16 cellular contexts compared by ENCODE assay signal in genomic region chr10:86918022-86918471, GRCh38. TPM values are rescaled to one million over a fixed set of nuclear protein-coding genes. Genes with fewer than 3 reads are reported as not detected.
DNase-seq lines count a peak whose midpoint lies in the region; ATAC-seq, FAIRE-seq and TF ChIP-seq lines count a peak whose summit lies in the region.
"Had no signal": no experiment of that assay in that cellular context is flagged by ENCODE, and none has a peak within 500 bp of the region (broad histone marks: within the 10 kb centered on the region; RNA-seq: fewer than 3 reads in every experiment).

No MANE protein-coding gene starts in this region.

- H3K4me3 ChIP-seq in endothelial cell of umbilical vein (replicated peaks in 1 of 3; ENCODE audit: insufficient read depth in 1 of 3, low read depth in 1 of 3, low read length in 3 of 3) = no peak overlapping the region
- H3K4me3 ChIP-seq in psoas muscle = no peak overlapping the region
- H3K4me3 ChIP-seq: lower lobe of right lung, SJCRH30 had no signal

- no peaks in the 10 kb centered on the region for H3K9me3 Mint-ChIP-seq in activated T-helper 17 cell treated with anti-CD3 and anti-CD28 coated beads, Interleukin-2, amount 50 U/mL, for 72 hours

- H3K79me2 ChIP-seq in endothelial cell of umbilical vein (ENCODE audit: control insufficient read depth, insufficient read depth, low read length) = no peaks in the 10 kb centered on the region

- BruUV-seq in endothelial cell of umbilical vein (replicated peaks; lab: Mats Ljungman, UMichigan) = no TSS peak

- H3K4me2 ChIP-seq in endothelial cell of umbilical vein (ENCODE audit: insufficient read depth, low read length) = no peak overlapping the region

- no peaks in the 10 kb centered on the region for H3K9me1 ChIP-seq in endothelial cell of umbilical vein (replicated peaks; ENCODE audit: control insufficient read depth, extremely low read depth, insufficient read depth, low read length)

- H3K27ac ChIP-seq in endothelial cell of umbilical vein (ENCODE audit: insufficient read depth, low read depth, low read length) (no peak overlapping the region), psoas muscle (peak overlapping the region; percentile 68)
- H3K27ac ChIP-seq: C4-2B, lower lobe of right lung, SJCRH30 had no signal

- dilution Hi-C loops in endothelial cell of umbilical vein (cut with MboI; ENCODE audit: extremely low pct_ligation_motif_present, low sequenced_read_pairs) = no loop called here

- intact Hi-C loops in endothelial cell of umbilical vein (cut with micrococcal nuclease) (no loop called here), psoas muscle (cut with DNase I) (no loop called here)

- FAIRE-seq in endothelial cell of umbilical vein (lab: Jason Lieb, UNC) = no peak
- FAIRE-seq: G401.6 had no signal

- TF ChIP-seq POLR2A in endothelial cell of umbilical vein (IDR thresholded peaks at IDR 0.05; ENCODE audit: low read depth, low read length) = no peak
- no peak for TF ChIP-seq POLR2A in GM18505 (IDR thresholded peaks at IDR 0.05; ENCODE audit: borderline replicate concordance, extremely low read depth, insufficient read depth, insufficient read length)

- DNase-seq in EH (ENCODE audit: low read depth) (peak; percentile 48), LHCN-M2 (ENCODE audit: low read depth) (peak; percentile 63), endothelial cell of umbilical vein (ENCODE audit: low read depth, low spot score) (no peak), psoas muscle (no peak)
- DNase-seq in stimulated activated naive CD8-positive, alpha-beta T cell treated with anti-CD3 and anti-CD28 coated beads, Interleukin-15, Interleukin-2, amounts not matched to agents 100 U/mL and 50 U/mL, for 24 hours = no peak
- DNase-seq: activated CD8-positive, alpha-beta memory T cell treated with anti-CD3 and anti-CD28 coated beads, Interleukin-2, amount 10 ng/mL, durations not matched to agents 7 days and 5 days; hypothalamus; lower lobe of right lung; NCI-H1694; NCI-H748 treated with DMSO at 0.1 percent for 48 hours had no signal

- H2AFZ ChIP-seq in endothelial cell of umbilical vein (ENCODE audit: low read depth, low read length) = no peak overlapping the region

- no peak overlapping the region for H3K27ac Mint-ChIP-seq in activated T-helper 17 cell treated with anti-CD3 and anti-CD28 coated beads, Interleukin-2, amount 50 U/mL, for 72 hours
- H3K27ac Mint-ChIP-seq: activated CD8-positive, alpha-beta memory T cell treated with anti-CD3 and anti-CD28 coated beads, Interleukin-2, amount 10 ng/mL, durations not matched to agents 7 days and 5 days had no signal

- H3K36me3 ChIP-seq in endothelial cell of umbilical vein (ENCODE audit: control insufficient read depth in 2 of 2, extremely low read depth in 1 of 2, insufficient read depth in 2 of 2, low read length in 2 of 2) (no peaks in the 10 kb centered on the region), psoas muscle (ENCODE audit: insufficient read depth in 1 of 2, low read depth in 1 of 2) (peaks cover 4 to 76% of the 10 kb centered on the region in 2 donors)

- no peaks in the 10 kb centered on the region for H4K20me1 ChIP-seq in endothelial cell of umbilical vein (replicated peaks; ENCODE audit: control insufficient read depth, extremely low read depth, insufficient read depth, low read length)

- no peaks in the 10 kb centered on the region for H3K27me3 Mint-ChIP-seq in activated T-helper 17 cell treated with anti-CD3 and anti-CD28 coated beads, Interleukin-2, amount 50 U/mL, for 72 hours
- H3K27me3 Mint-ChIP-seq: activated CD8-positive, alpha-beta memory T cell treated with anti-CD3 and anti-CD28 coated beads, Interleukin-2, amount 10 ng/mL, durations not matched to agents 7 days and 5 days had no signal

- peaks cover 78% of the 10 kb centered on the region for H3K36me3 Mint-ChIP-seq in activated T-helper 17 cell treated with anti-CD3 and anti-CD28 coated beads, Interleukin-2, amount 50 U/mL, for 72 hours (ENCODE audit: low read depth)

- TF ChIP-seq CTCF in endothelial cell of umbilical vein (IDR thresholded peaks at IDR 0.05; ENCODE audit: extremely low read depth in 1 of 2, insufficient read depth in 1 of 2, low read depth in 1 of 2, low read length in 2 of 2) (no peak), psoas muscle (IDR thresholded peaks at IDR 0.05) (no peak)

- CTCF ChIA-PET in endothelial cell of umbilical vein (lab: Charles Lee) = interaction anchor here (1.4 to 1.6 kb wide), 2 partner anchors 18 to 222 kb away, joined by 4 read pairs; no protein-coding TSS in a partner anchor

- no peak overlapping the region for H3K4me3 Mint-ChIP-seq in activated T-helper 17 cell treated with anti-CD3 and anti-CD28 coated beads, Interleukin-2, amount 50 U/mL, for 72 hours
- H3K4me3 Mint-ChIP-seq: activated CD8-positive, alpha-beta memory T cell treated with anti-CD3 and anti-CD28 coated beads, Interleukin-2, amount 10 ng/mL, durations not matched to agents 7 days and 5 days had no signal

- ATAC-seq in psoas muscle = peak; percentile 73 to 84 (median 83)
- ATAC-seq in HG02970 (IDR thresholded peaks at IDR 0.05; ENCODE audit: low FRiP score, unreplicated experiment) = no peak
- no peak for ATAC-seq in activated T-helper 17 cell treated with anti-CD3 and anti-CD28 coated beads, Interleukin-2, amount 50 U/mL, for 72 hours (replicated peaks)
- no peak for ATAC-seq in stimulated activated naive CD8-positive, alpha-beta T cell treated with anti-CD3 and anti-CD28 coated beads, Interleukin-15, Interleukin-2, amounts not matched to agents 100 U/mL and 50 U/mL, for 24 hours
- ATAC-seq in GM18505 (IDR thresholded peaks at IDR 0.05; ENCODE audit: unreplicated experiment) = no peak
- ATAC-seq: activated CD8-positive, alpha-beta memory T cell treated with anti-CD3 and anti-CD28 coated beads, Interleukin-2, amount 10 ng/mL, durations not matched to agents 7 days and 5 days; lower lobe of right lung had no signal

- H3K9me3 ChIP-seq in endothelial cell of umbilical vein (replicated peaks; ENCODE audit: control insufficient read depth, insufficient read depth, low read length) (no peaks in the 10 kb centered on the region), psoas muscle (no peaks in the 10 kb centered on the region)
- H3K9me3 ChIP-seq: lower lobe of right lung, SJCRH30 had no signal

- H3K27me3 ChIP-seq in endothelial cell of umbilical vein (ENCODE audit: control insufficient read depth in 2 of 2, insufficient read depth in 2 of 2, low read length in 2 of 2) = peaks cover 11 to 24% of the 10 kb centered on the region in 2 experiments
- H3K27me3 ChIP-seq in psoas muscle (ENCODE audit: insufficient read depth in 3 of 3, low read length in 2 of 3) = no peaks in the 10 kb centered on the region
- H3K27me3 ChIP-seq: SJCRH30 had no signal

- POLR2A ChIA-PET in endothelial cell of umbilical vein (lab: Charles Lee) = no interaction called here

- H3K9ac ChIP-seq in endothelial cell of umbilical vein (replicated peaks; ENCODE audit: extremely low read depth, insufficient read depth, low read length) = no peak overlapping the region

- no peaks in the 10 kb centered on the region for H3K4me1 Mint-ChIP-seq in activated T-helper 17 cell treated with anti-CD3 and anti-CD28 coated beads, Interleukin-2, amount 50 U/mL, for 72 hours
- H3K4me1 Mint-ChIP-seq: activated CD8-positive, alpha-beta memory T cell treated with anti-CD3 and anti-CD28 coated beads, Interleukin-2, amount 10 ng/mL, durations not matched to agents 7 days and 5 days had no signal

- 28 to 55% (median 38%) methylated on average over 5 of the region's 5 CpGs for WGBS in psoas muscle, 3 donors

- H3K4me1 ChIP-seq in endothelial cell of umbilical vein (ENCODE audit: control insufficient read depth, extremely low read depth, insufficient read depth, low read length) = no peaks in the 10 kb centered on the region
- H3K4me1 ChIP-seq in psoas muscle = peaks cover 12% of the 10 kb centered on the region
- H3K4me1 ChIP-seq: lower lobe of right lung, SJCRH30 had no signal

RNA-seq across cellular contexts. Expression of gene MMRN2, which starts 39.4 kb away (rescaled TPM):
- total RNA-seq in LHCN-M2 (2014; rRNA removed) (0.51 and 1.9 TPM in 2 replicates), endothelial cell of umbilical vein (169 TPM in 2 replicates), psoas muscle (10 to 100 TPM; 16.4 to 29.0 (median 21.3) TPM)
- polyA plus RNA-seq in LHCN-M2 (2012) = 0.26 TPM
- polyA plus RNA-seq in endothelial cell of umbilical vein (143 and 154 TPM in 2 replicates), psoas muscle (10 to 100 TPM; 12.0 to 15.4 (median 15.2) TPM)
- polyA plus RNA-seq in endothelial cell of umbilical vein (2011; cell fraction: cytosol; rRNA removed) = 139 and 140 TPM in 2 replicates
- polyA plus RNA-seq in endothelial cell of umbilical vein (2011; cell fraction: nucleus; rRNA removed) = 125 and 134 TPM in 2 replicates
- polyA plus RNA-seq in endothelial cell of umbilical vein (2012) = 160 and 182 TPM in 2 replicates
- 212 and 222 TPM in 2 replicates for polyA minus RNA-seq in endothelial cell of umbilical vein
- polyA minus RNA-seq in endothelial cell of umbilical vein (2011; cell fraction: cytosol; rRNA and poly(A)+ RNA removed) = not detected
- 64.9 and 76.6 TPM in 2 replicates for polyA minus RNA-seq in endothelial cell of umbilical vein (2011; cell fraction: nucleus; rRNA and poly(A)+ RNA removed)
- total RNA-seq in activated T-helper 17 cell treated with anti-CD3 and anti-CD28 coated beads, Interleukin-2, amount 50 U/mL, for 72 hours = under 1 TPM in 1 of 2 donors, not detected in 1; 0.98 TPM
- total RNA-seq: activated CD8-positive, alpha-beta memory T cell treated with anti-CD3 and anti-CD28 coated beads, Interleukin-2, amount 10 ng/mL, durations not matched to agents 7 days and 5 days had no signal

RNA-seq across cellular contexts. Expression of gene SNCG, which starts 40.4 kb away (rescaled TPM):
- total RNA-seq in LHCN-M2 (2014; rRNA removed) = 4.4 and 5.0 TPM in 2 replicates
- polyA plus RNA-seq in LHCN-M2 (2012) = 5.1 TPM
- total RNA-seq in endothelial cell of umbilical vein = 30.5 and 31.4 TPM in 2 replicates
- 50.6 and 60.8 TPM in 2 replicates for polyA plus RNA-seq in endothelial cell of umbilical vein
- polyA plus RNA-seq in endothelial cell of umbilical vein (2011; cell fraction: cytosol; rRNA removed) = 87.4 and 89.6 TPM in 2 replicates
- 43.1 and 43.7 TPM in 2 replicates for polyA plus RNA-seq in endothelial cell of umbilical vein (2011; cell fraction: nucleus; rRNA removed)
- polyA plus RNA-seq in endothelial cell of umbilical vein (2012) = 79.1 and 90.4 TPM in 2 replicates
- 10.3 and 10.6 TPM in 2 replicates for polyA minus RNA-seq in endothelial cell of umbilical vein
- 3.9 TPM for polyA minus RNA-seq in endothelial cell of umbilical vein (2011; cell fraction: cytosol; rRNA and poly(A)+ RNA removed)
- polyA minus RNA-seq in endothelial cell of umbilical vein (2011; cell fraction: nucleus; rRNA and poly(A)+ RNA removed) = 3.9 and 7.0 TPM in 2 replicates
- 10 to 100 TPM in 1 of 4 donors, 1 to 10 TPM in 3; 5.8 to 11.9 (median 9.0) TPM for total RNA-seq in psoas muscle
- polyA plus RNA-seq in psoas muscle = 10 to 100 TPM; 11.0 to 21.3 (median 14.8) TPM
- total RNA-seq in activated T-helper 17 cell treated with anti-CD3 and anti-CD28 coated beads, Interleukin-2, amount 50 U/mL, for 72 hours = not detected
- total RNA-seq: activated CD8-positive, alpha-beta memory T cell treated with anti-CD3 and anti-CD28 coated beads, Interleukin-2, amount 10 ng/mL, durations not matched to agents 7 days and 5 days had no signal

RNA-seq across cellular contexts. Expression of gene ADIRF, which starts 50.2 kb away (rescaled TPM):
- total RNA-seq in LHCN-M2 (2014; rRNA removed) (2.5 and 3.2 TPM in 2 replicates), endothelial cell of umbilical vein (2.8 and 4.4 TPM in 2 replicates), psoas muscle (10 to 100 TPM; 19.1 to 37.8 (median 26.7) TPM)
- polyA plus RNA-seq in LHCN-M2 (2012) = 2.3 TPM
- polyA plus RNA-seq in endothelial cell of umbilical vein (3.7 and 10.9 TPM in 2 replicates), psoas muscle (10 to 100 TPM; 34.9 to 69.5 (median 42.5) TPM)
- 4.3 and 4.6 TPM in 2 replicates for polyA plus RNA-seq in endothelial cell of umbilical vein (2011; cell fraction: cytosol; rRNA removed)
- 1.1 and 2.3 TPM in 2 replicates for polyA plus RNA-seq in endothelial cell of umbilical vein (2011; cell fraction: nucleus; rRNA removed)
- polyA plus RNA-seq in endothelial cell of umbilical vein (2012) = 37.9 and 46.9 TPM in 2 replicates
- polyA minus RNA-seq in endothelial cell of umbilical vein = 0.92 and 1.7 TPM in 2 replicates
- not detected for polyA minus RNA-seq in endothelial cell of umbilical vein (2011; cell fraction: cytosol; rRNA and poly(A)+ RNA removed)
- 1.2 TPM in 1 of 2 replicates, not detected in the other for polyA minus RNA-seq in endothelial cell of umbilical vein (2011; cell fraction: nucleus; rRNA and poly(A)+ RNA removed)
- not detected for total RNA-seq in activated T-helper 17 cell treated with anti-CD3 and anti-CD28 coated beads, Interleukin-2, amount 50 U/mL, for 72 hours
- total RNA-seq: activated CD8-positive, alpha-beta memory T cell treated with anti-CD3 and anti-CD28 coated beads, Interleukin-2, amount 10 ng/mL, durations not matched to agents 7 days and 5 days had no signal

Comparison
In these comparisons a context has a peak if more than half of its experiments do, and no peak if none do; other contexts are left out.
1. DNase-seq: peak in EH (single experiment) and LHCN-M2 (single experiment); none in endothelial cell of umbilical vein (single experiment), psoas muscle (0 of 2) and stimulated activated naive CD8-positive, alpha-beta T cell treated with anti-CD3 and anti-CD28 coated beads, Interleukin-15, Interleukin-2, amounts not matched to agents 100 U/mL and 50 U/mL, for 24 hours (single experiment).
2. ATAC-seq: peak in psoas muscle (4 of 4); none in HG02970 (single experiment), activated T-helper 17 cell treated with anti-CD3 and anti-CD28 coated beads, Interleukin-2, amount 50 U/mL, for 72 hours (single experiment), stimulated activated naive CD8-positive, alpha-beta T cell treated with anti-CD3 and anti-CD28 coated beads, Interleukin-15, Interleukin-2, amounts not matched to agents 100 U/mL and 50 U/mL, for 24 hours (single experiment) and GM18505 (single experiment).